ENCODE assay signal across 1 cellular context in genomic region chr3:47408839-47409229, GRCh38.
TF ChIP-seq lines count a peak whose summit lies in the region.

No MANE protein-coding gene starts in this region.

TF ChIP-seq in GM12878, 131 proteins besides CTCF, POLR2A, EP300 and RAD21:
- TF ChIP-seq, protein P1, sequence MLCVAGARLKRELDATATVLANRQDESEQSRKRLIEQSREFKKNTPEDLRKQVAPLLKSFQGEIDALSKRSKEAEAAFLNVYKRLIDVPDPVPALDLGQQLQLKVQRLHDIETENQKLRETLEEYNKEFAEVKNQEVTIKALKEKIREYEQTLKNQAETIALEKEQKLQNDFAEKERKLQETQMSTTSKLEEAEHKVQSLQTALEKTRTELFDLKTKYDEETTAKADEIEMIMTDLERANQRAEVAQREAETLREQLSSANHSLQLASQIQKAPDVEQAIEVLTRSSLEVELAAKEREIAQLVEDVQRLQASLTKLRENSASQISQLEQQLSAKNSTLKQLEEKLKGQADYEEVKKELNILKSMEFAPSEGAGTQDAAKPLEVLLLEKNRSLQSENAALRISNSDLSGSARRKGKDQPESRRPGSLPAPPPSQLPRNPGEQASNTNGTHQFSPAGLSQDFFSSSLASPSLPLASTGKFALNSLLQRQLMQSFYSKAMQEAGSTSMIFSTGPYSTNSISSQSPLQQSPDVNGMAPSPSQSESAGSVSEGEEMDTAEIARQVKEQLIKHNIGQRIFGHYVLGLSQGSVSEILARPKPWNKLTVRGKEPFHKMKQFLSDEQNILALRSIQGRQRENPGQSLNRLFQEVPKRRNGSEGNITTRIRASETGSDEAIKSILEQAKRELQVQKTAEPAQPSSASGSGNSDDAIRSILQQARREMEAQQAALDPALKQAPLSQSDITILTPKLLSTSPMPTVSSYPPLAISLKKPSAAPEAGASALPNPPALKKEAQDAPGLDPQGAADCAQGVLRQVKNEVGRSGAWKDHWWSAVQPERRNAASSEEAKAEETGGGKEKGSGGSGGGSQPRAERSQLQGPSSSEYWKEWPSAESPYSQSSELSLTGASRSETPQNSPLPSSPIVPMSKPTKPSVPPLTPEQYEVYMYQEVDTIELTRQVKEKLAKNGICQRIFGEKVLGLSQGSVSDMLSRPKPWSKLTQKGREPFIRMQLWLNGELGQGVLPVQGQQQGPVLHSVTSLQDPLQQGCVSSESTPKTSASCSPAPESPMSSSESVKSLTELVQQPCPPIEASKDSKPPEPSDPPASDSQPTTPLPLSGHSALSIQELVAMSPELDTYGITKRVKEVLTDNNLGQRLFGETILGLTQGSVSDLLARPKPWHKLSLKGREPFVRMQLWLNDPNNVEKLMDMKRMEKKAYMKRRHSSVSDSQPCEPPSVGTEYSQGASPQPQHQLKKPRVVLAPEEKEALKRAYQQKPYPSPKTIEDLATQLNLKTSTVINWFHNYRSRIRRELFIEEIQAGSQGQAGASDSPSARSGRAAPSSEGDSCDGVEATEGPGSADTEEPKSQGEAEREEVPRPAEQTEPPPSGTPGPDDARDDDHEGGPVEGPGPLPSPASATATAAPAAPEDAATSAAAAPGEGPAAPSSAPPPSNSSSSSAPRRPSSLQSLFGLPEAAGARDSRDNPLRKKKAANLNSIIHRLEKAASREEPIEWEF (IDR thresholded peaks at IDR 0.05; ENCODE audit: insufficient replicate concordance, low read depth, low read length), result no peak
- TF ChIP-seq TCF12 (IDR thresholded peaks at IDR 0.05; ENCODE audit: low read depth, low read length) (no peak), TAF1 (IDR thresholded peaks at IDR 0.05; ENCODE audit: borderline replicate concordance, low read depth, low read length) (no peak), SMAD5 (IDR thresholded peaks at IDR 0.05; ENCODE audit: low read depth) (no peak), ZNF207 (IDR thresholded peaks at IDR 0.05; ENCODE audit: borderline replicate concordance) (no peak), CREB1 (IDR thresholded peaks at IDR 0.05; ENCODE audit: low read depth) (no peak), ELK1 (IDR thresholded peaks at IDR 0.05; ENCODE audit: low read depth, low read length) (no peak), RB1 (IDR thresholded peaks at IDR 0.05; ENCODE audit: borderline replicate concordance) (no peak), TBL1XR1 (IDR thresholded peaks at IDR 0.05; ENCODE audit: low read depth, low read length) (no peak), PAX5 (IDR thresholded peaks at IDR 0.05; ENCODE audit: borderline replicate concordance, low read depth, low read length) (no peak)
- TF ChIP-seq, protein P2, sequence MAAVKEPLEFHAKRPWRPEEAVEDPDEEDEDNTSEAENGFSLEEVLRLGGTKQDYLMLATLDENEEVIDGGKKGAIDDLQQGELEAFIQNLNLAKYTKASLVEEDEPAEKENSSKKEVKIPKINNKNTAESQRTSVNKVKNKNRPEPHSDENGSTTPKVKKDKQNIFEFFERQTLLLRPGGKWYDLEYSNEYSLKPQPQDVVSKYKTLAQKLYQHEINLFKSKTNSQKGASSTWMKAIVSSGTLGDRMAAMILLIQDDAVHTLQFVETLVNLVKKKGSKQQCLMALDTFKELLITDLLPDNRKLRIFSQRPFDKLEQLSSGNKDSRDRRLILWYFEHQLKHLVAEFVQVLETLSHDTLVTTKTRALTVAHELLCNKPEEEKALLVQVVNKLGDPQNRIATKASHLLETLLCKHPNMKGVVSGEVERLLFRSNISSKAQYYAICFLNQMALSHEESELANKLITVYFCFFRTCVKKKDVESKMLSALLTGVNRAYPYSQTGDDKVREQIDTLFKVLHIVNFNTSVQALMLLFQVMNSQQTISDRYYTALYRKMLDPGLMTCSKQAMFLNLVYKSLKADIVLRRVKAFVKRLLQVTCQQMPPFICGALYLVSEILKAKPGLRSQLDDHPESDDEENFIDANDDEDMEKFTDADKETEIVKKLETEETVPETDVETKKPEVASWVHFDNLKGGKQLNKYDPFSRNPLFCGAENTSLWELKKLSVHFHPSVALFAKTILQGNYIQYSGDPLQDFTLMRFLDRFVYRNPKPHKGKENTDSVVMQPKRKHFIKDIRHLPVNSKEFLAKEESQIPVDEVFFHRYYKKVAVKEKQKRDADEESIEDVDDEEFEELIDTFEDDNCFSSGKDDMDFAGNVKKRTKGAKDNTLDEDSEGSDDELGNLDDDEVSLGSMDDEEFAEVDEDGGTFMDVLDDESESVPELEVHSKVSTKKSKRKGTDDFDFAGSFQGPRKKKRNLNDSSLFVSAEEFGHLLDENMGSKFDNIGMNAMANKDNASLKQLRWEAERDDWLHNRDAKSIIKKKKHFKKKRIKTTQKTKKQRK (IDR thresholded peaks at IDR 0.05; ENCODE audit: low read depth, low read length), result no peak
